In the genomic region with DNA sequence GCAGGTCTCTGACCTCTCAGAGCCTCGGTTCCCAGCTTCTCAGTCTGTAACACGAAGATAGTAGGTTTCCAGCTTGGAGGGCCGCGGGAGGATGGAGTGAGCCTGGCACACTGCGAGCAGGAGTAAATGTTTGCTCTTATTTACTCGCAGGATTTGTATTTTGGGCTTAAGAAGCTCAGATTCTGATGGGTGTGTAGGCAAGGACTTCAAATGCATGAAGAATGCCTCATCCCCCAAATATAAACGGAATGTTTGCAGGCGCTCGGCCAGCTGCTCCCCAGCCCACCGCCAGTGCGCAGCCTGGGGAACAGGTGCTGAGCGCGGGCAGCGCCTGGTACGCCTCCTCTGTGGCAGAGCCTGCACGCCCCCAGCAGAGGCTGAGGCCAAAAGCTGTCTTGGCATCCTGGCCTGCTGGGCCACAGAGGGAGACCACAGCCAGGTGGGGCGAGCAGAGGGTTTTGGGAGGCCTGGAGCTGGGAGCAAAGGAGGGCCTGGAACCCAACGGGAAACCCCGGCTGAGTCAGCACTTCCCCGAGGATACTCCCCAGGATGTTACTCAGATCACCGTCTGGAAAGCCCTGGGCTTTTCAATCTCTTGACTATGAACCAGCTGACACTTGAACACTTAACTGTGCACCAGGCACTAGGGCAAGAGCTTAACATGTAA, we compare ENCODE assay signal across 1 cellular context.
TF ChIP-seq lines count a peak whose summit lies in the region.

No MANE protein-coding gene starts in this region.

TF ChIP-seq in GM23338, 12 proteins besides CTCF, POLR2A, EP300 and RAD21 (continued from another document):
- TF ChIP-seq, protein P1, sequence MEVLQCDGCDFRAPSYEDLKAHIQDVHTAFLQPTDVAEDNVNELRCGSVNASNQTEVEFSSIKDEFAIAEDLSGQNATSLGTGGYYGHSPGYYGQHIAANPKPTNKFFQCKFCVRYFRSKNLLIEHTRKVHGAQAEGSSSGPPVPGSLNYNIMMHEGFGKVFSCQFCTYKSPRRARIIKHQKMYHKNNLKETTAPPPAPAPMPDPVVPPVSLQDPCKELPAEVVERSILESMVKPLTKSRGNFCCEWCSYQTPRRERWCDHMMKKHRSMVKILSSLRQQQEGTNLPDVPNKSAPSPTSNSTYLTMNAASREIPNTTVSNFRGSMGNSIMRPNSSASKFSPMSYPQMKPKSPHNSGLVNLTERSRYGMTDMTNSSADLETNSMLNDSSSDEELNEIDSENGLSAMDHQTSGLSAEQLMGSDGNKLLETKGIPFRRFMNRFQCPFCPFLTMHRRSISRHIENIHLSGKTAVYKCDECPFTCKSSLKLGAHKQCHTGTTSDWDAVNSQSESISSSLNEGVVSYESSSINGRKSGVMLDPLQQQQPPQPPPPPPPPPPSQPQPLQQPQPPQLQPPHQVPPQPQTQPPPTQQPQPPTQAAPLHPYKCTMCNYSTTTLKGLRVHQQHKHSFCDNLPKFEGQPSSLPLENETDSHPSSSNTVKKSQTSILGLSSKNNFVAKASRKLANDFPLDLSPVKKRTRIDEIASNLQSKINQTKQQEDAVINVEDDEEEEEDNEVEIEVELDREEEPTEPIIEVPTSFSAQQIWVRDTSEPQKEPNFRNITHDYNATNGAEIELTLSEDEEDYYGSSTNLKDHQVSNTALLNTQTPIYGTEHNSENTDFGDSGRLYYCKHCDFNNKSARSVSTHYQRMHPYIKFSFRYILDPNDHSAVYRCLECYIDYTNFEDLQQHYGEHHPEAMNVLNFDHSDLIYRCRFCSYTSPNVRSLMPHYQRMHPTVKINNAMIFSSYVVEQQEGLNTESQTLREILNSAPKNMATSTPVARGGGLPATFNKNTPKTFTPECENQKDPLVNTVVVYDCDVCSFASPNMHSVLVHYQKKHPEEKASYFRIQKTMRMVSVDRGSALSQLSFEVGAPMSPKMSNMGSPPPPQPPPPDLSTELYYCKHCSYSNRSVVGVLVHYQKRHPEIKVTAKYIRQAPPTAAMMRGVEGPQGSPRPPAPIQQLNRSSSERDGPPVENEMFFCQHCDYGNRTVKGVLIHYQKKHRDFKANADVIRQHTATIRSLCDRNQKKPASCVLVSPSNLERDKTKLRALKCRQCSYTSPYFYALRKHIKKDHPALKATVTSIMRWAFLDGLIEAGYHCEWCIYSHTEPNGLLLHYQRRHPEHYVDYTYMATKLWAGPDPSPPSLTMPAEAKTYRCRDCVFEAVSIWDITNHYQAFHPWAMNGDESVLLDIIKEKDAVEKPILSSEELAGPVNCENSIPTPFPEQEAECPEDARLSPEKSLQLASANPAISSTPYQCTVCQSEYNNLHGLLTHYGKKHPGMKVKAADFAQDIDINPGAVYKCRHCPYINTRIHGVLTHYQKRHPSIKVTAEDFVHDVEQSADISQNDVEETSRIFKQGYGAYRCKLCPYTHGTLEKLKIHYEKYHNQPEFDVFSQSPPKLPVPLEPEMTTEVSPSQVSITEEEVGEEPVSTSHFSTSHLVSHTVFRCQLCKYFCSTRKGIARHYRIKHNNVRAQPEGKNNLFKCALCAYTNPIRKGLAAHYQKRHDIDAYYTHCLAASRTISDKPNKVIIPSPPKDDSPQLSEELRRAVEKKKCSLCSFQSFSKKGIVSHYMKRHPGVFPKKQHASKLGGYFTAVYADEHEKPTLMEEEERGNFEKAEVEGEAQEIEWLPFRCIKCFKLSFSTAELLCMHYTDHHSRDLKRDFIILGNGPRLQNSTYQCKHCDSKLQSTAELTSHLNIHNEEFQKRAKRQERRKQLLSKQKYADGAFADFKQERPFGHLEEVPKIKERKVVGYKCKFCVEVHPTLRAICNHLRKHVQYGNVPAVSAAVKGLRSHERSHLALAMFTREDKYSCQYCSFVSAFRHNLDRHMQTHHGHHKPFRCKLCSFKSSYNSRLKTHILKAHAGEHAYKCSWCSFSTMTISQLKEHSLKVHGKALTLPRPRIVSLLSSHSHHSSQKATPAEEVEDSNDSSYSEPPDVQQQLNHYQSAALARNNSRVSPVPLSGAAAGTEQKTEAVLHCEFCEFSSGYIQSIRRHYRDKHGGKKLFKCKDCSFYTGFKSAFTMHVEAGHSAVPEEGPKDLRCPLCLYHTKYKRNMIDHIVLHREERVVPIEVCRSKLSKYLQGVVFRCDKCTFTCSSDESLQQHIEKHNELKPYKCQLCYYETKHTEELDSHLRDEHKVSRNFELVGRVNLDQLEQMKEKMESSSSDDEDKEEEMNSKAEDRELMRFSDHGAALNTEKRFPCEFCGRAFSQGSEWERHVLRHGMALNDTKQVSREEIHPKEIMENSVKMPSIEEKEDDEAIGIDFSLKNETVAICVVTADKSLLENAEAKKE (CRISPR knock-in tag; IDR thresholded peaks at IDR 0.05), result no peak
- TF ChIP-seq JUNB (IDR thresholded peaks at IDR 0.05; ENCODE audit: unreplicated experiment) (no peak), NANOG (IDR thresholded peaks at IDR 0.05; ENCODE audit: borderline replicate concordance) (no peak), EZH2phosphoT487 (IDR thresholded peaks at IDR 0.05; ENCODE audit: unreplicated experiment) (no peak), STAT1 (IDR thresholded peaks at IDR 0.05; ENCODE audit: unreplicated experiment) (no peak), ZNF114 (CRISPR knock-in tag; IDR thresholded peaks at IDR 0.05) (no peak), EZH2 (IDR thresholded peaks at IDR 0.05; ENCODE audit: low read depth, unreplicated experiment) (no peak)
- TF ChIP-seq, protein P2, sequence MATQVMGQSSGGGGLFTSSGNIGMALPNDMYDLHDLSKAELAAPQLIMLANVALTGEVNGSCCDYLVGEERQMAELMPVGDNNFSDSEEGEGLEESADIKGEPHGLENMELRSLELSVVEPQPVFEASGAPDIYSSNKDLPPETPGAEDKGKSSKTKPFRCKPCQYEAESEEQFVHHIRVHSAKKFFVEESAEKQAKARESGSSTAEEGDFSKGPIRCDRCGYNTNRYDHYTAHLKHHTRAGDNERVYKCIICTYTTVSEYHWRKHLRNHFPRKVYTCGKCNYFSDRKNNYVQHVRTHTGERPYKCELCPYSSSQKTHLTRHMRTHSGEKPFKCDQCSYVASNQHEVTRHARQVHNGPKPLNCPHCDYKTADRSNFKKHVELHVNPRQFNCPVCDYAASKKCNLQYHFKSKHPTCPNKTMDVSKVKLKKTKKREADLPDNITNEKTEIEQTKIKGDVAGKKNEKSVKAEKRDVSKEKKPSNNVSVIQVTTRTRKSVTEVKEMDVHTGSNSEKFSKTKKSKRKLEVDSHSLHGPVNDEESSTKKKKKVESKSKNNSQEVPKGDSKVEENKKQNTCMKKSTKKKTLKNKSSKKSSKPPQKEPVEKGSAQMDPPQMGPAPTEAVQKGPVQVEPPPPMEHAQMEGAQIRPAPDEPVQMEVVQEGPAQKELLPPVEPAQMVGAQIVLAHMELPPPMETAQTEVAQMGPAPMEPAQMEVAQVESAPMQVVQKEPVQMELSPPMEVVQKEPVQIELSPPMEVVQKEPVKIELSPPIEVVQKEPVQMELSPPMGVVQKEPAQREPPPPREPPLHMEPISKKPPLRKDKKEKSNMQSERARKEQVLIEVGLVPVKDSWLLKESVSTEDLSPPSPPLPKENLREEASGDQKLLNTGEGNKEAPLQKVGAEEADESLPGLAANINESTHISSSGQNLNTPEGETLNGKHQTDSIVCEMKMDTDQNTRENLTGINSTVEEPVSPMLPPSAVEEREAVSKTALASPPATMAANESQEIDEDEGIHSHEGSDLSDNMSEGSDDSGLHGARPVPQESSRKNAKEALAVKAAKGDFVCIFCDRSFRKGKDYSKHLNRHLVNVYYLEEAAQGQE (IDR thresholded peaks at IDR 0.05; ENCODE audit: unreplicated experiment), result no peak
